Comparison of ENCODE assay signal across 15 cellular contexts in genomic region chr5:59655693-59656309, GRCh38.
DNase-seq lines count a peak whose midpoint lies in the region; ATAC-seq and TF ChIP-seq lines count a peak whose summit lies in the region.
"Had no signal": no experiment of that assay in that cellular context is flagged by ENCODE, and none has a peak within 500 bp of the region (broad histone marks: within the 10 kb centered on the region; RNA-seq: fewer than 3 reads in every experiment).

No MANE protein-coding gene starts in this region.

- H3K4me1 ChIP-seq in H9 (ENCODE audit: insufficient read depth, low read length) (no peaks in the 10 kb centered on the region), MM.1S (ENCODE audit: low read length) (peaks cover 28% of the 10 kb centered on the region), GM23338 (ENCODE audit: insufficient read depth) (no peaks in the 10 kb centered on the region)

- H4K5ac ChIP-seq in H9 (ENCODE audit: insufficient read length, low read depth, low read length), result no peak overlapping the region

- peak overlapping the region; percentile 69 for H3K23ac ChIP-seq in H9 (ENCODE audit: insufficient read length, low read depth, low read length)

- no peak overlapping the region for H3K56ac ChIP-seq in H9 (ENCODE audit: insufficient read length, low read depth, low read length)

- H3K27ac Mint-ChIP-seq in H9, result no peak overlapping the region
- H3K27ac Mint-ChIP-seq in natural killer cell, result peak overlapping the region; percentile 1
- no peak overlapping the region for H3K27ac Mint-ChIP-seq in stimulated activated effector memory CD8-positive, alpha-beta T cell treated with anti-CD3 and anti-CD28 coated beads, Interleukin-12 subunit alpha, Interleukin-12 subunit beta, amount 100 ng/mL, for 72 hours
- H3K27ac Mint-ChIP-seq in GM23338, result no peak overlapping the region

- no peak overlapping the region for H3K4ac ChIP-seq in H9 (ENCODE audit: low read depth, low read length)

- H3K18ac ChIP-seq in H9 (ENCODE audit: insufficient read length, low read depth, low read length), result no peak overlapping the region

- H3K4me3 Mint-ChIP-seq in H9 (no peak overlapping the region; a peak in 1 of 5 replicates), natural killer cell (no peak overlapping the region), GM23338 (no peak overlapping the region)
- no peak overlapping the region for H3K4me3 Mint-ChIP-seq in stimulated activated effector memory CD8-positive, alpha-beta T cell treated with anti-CD3 and anti-CD28 coated beads, Interleukin-12 subunit alpha, Interleukin-12 subunit beta, amount 100 ng/mL, for 72 hours

- TF ChIP-seq CTCF in H9 (conservative IDR thresholded peaks at IDR 0.05), result no peak
- no peak for TF ChIP-seq CTCF in MM.1S (IDR thresholded peaks at IDR 0.05; ENCODE audit: low read length)
- TF ChIP-seq CTCF in natural killer cell (IDR thresholded peaks at IDR 0.05), result no peak
- no peak for TF ChIP-seq CTCF in GM23338 (conservative IDR thresholded peaks at IDR 0.05; ENCODE audit: low read depth in 2 of 2)

- H3K14ac ChIP-seq in H9 (ENCODE audit: insufficient read depth, low read length), result no peak overlapping the region

- H3K36me3 ChIP-seq in MM.1S (replicated peaks; ENCODE audit: insufficient read depth, low read length) (no peaks in the 10 kb centered on the region), GM23338 (ENCODE audit: insufficient read depth) (no peaks in the 10 kb centered on the region)
- H3K36me3 ChIP-seq: MG63, Peyer's patch had no signal

- H3K79me2 ChIP-seq in H9 (ENCODE audit: insufficient read depth, low read length) (no peaks in the 10 kb centered on the region), MM.1S (ENCODE audit: low read length) (no peaks in the 10 kb centered on the region), GM23338 (replicated peaks; ENCODE audit: insufficient read depth) (no peaks in the 10 kb centered on the region)

- no peak overlapping the region for H2BK120ac ChIP-seq in H9 (ENCODE audit: low read depth, low read length, poor library complexity, severe bottlenecking)

- H2BK5ac ChIP-seq in H9 (ENCODE audit: insufficient read length, low read length), result no peak overlapping the region

- DNase-seq in H9 (no peak), MM.1S (no peak), natural killer cell (no peak), iPS-NIHi7 (ENCODE audit: extremely low spot score) (no peak), GM23338 (ENCODE audit: low spot score) (no peak)
- no peak for DNase-seq in stimulated activated effector memory CD8-positive, alpha-beta T cell treated with anti-CD3 and anti-CD28 coated beads, Interleukin-12 subunit alpha, Interleukin-12 subunit beta, amount 100 ng/mL, for 72 hours (ENCODE audit: low spot score in 2 of 2)
- DNase-seq: COR-L47, MG63, NCI-H1092 treated with DMSO at 0.1 percent for 48 hours, NCI-H2081 treated with DMSO at 0.1 percent for 48 hours, NCI-H510A treated with DMSO at 0.1 percent for 48 hours, Peyer's patch had no signal

- H4K8ac ChIP-seq in H9 (replicated peaks; ENCODE audit: insufficient read length, low read depth, low read length), result no peak overlapping the region

- H3K4me3 ChIP-seq in MM.1S (ENCODE audit: low read length) (no peak overlapping the region), GM23338 (no peak overlapping the region)
- H3K4me3 ChIP-seq: MG63, Peyer's patch had no signal

- H2AFZ ChIP-seq in H9 (ENCODE audit: low read length) (no peak overlapping the region), MM.1S (ENCODE audit: low read length) (peak overlapping the region; percentile 29), GM23338 (no peak overlapping the region)

- H3K9me3 Mint-ChIP-seq in H9 (no peaks in the 10 kb centered on the region), natural killer cell (no peaks in the 10 kb centered on the region), GM23338 (no peaks in the 10 kb centered on the region)
- H3K9me3 Mint-ChIP-seq in stimulated activated effector memory CD8-positive, alpha-beta T cell treated with anti-CD3 and anti-CD28 coated beads, Interleukin-12 subunit alpha, Interleukin-12 subunit beta, amount 100 ng/mL, for 72 hours, result peaks cover 3% of the 10 kb centered on the region

- no peaks in the 10 kb centered on the region for H3K9me3 ChIP-seq in H9 (ENCODE audit: control insufficient read depth, low read depth, low read length)
- no peaks in the 10 kb centered on the region for H3K9me3 ChIP-seq in MM.1S (replicated peaks; ENCODE audit: insufficient read depth, low read length)
- H3K9me3 ChIP-seq: MG63, Peyer's patch had no signal

- H3K4me1 Mint-ChIP-seq in H9 (peaks cover 0 to 4% of the 10 kb centered on the region in 2 experiments; a peak in 2 of 4 replicates), natural killer cell (peaks cover 24 to 26% of the 10 kb centered on the region in 2 donors), GM23338 (no peaks in the 10 kb centered on the region)
- no peaks in the 10 kb centered on the region for H3K4me1 Mint-ChIP-seq in stimulated activated effector memory CD8-positive, alpha-beta T cell treated with anti-CD3 and anti-CD28 coated beads, Interleukin-12 subunit alpha, Interleukin-12 subunit beta, amount 100 ng/mL, for 72 hours

- ATAC-seq in natural killer cell (peak in 1 of 3 donors; percentile 20), HG02870 (IDR thresholded peaks at IDR 0.05; ENCODE audit: unreplicated experiment) (no peak), GM23338 (no peak)
- peak; percentile 24 for ATAC-seq in stimulated activated effector memory CD8-positive, alpha-beta T cell treated with anti-CD3 and anti-CD28 coated beads, Interleukin-12 subunit alpha, Interleukin-12 subunit beta, amount 100 ng/mL, for 72 hours
- ATAC-seq: Right ventricle myocardium inferior had no signal

- H3K36me3 Mint-ChIP-seq in H9 (ENCODE audit: insufficient read depth in 1 of 3, low read depth in 3 of 3), result no peaks in the 10 kb centered on the region
- no peaks in the 10 kb centered on the region for H3K36me3 Mint-ChIP-seq in natural killer cell
- H3K36me3 Mint-ChIP-seq in stimulated activated effector memory CD8-positive, alpha-beta T cell treated with anti-CD3 and anti-CD28 coated beads, Interleukin-12 subunit alpha, Interleukin-12 subunit beta, amount 100 ng/mL, for 72 hours, result no peaks in the 10 kb centered on the region
- no peaks in the 10 kb centered on the region for H3K36me3 Mint-ChIP-seq in GM23338 (ENCODE audit: low read depth)

- H3K27ac ChIP-seq in H9 (ENCODE audit: insufficient read length, low read depth, low read length) (no peak overlapping the region), MM.1S (ENCODE audit: low read length) (no peak overlapping the region), GM23338 (ENCODE audit: low read depth) (no peak overlapping the region)
- H3K27ac ChIP-seq: HL-60, Peyer's patch had no signal

- no peak overlapping the region for H3T11ph ChIP-seq in H9 (ENCODE audit: low read length)

- no peak overlapping the region for H3K4me2 ChIP-seq in H9 (ENCODE audit: insufficient read depth, insufficient read length, low read length)
- no peak overlapping the region; the same call in 1 of the 2 replicates for H3K4me2 ChIP-seq in MM.1S (ENCODE audit: low read depth, low read length)
- H3K4me2 ChIP-seq in GM23338, result no peak overlapping the region

- H2BK12ac ChIP-seq in H9 (ENCODE audit: insufficient read length, low read depth, low read length), result no peak overlapping the region

- H3F3A ChIP-seq in MM.1S (ENCODE audit: insufficient read depth, low read length) (0 out of 2 replicates have a peak, but pooled peaks cover 5% of the 10 kb centered on the region), GM23338 (replicated peaks; ENCODE audit: low read depth) (no peaks in the 10 kb centered on the region)

- H3K27me3 Mint-ChIP-seq in H9 (ENCODE audit: low read depth) (no peaks in the 10 kb centered on the region), natural killer cell (ENCODE audit: low read depth in 2 of 2) (no peaks in the 10 kb centered on the region), GM23338 (ENCODE audit: insufficient read depth, low read depth, poor library complexity) (no peaks in the 10 kb centered on the region)

- no peaks in the 10 kb centered on the region for H4K20me1 ChIP-seq in H9 (ENCODE audit: control insufficient read depth, insufficient read depth, insufficient read length)
- no peaks in the 10 kb centered on the region for H4K20me1 ChIP-seq in MM.1S (ENCODE audit: insufficient read depth, low read length)
- H4K20me1 ChIP-seq in GM23338 (replicated peaks; ENCODE audit: insufficient read depth), result no peaks in the 10 kb centered on the region

- no peak overlapping the region for H2BK15ac ChIP-seq in H9 (ENCODE audit: low read depth, low read length)

- H3K9me2 ChIP-seq in MM.1S (replicated peaks; ENCODE audit: insufficient read depth, low read length) (no peaks in the 10 kb centered on the region), GM23338 (ENCODE audit: insufficient read depth) (no peaks in the 10 kb centered on the region)

- no peak overlapping the region for H3K9ac ChIP-seq in H9 (ENCODE audit: extremely low read depth, insufficient read length, low read length)
- no peak overlapping the region for H3K9ac ChIP-seq in MM.1S (ENCODE audit: low read length)

- no peak overlapping the region for H4K91ac ChIP-seq in H9 (ENCODE audit: insufficient read length, low read depth, low read length)

- H2AK5ac ChIP-seq in H9 (ENCODE audit: insufficient read length, low read length), result no peak overlapping the region

- WGBS in H9 (ENCODE audit: extremely low coverage, insufficient read length, low lambda C conversion rate), result no CpG with 5 or more reads among the region's 3 CpGs

- H3K23me2 ChIP-seq in H9 (ENCODE audit: insufficient read length, low read depth, low read length, poor library complexity, severe bottlenecking), result no peaks in the 10 kb centered on the region

- no peaks in the 10 kb centered on the region for H3K27me3 ChIP-seq in H9 (ENCODE audit: insufficient read depth, low read length)
- no peaks in the 10 kb centered on the region for H3K27me3 ChIP-seq in MM.1S (replicated peaks; ENCODE audit: insufficient read depth, low read length)
- H3K27me3 ChIP-seq in GM23338 (ENCODE audit: insufficient read depth), result no peaks in the 10 kb centered on the region
- H3K27me3 ChIP-seq: MG63, Peyer's patch had no signal

- intact Hi-C loops in natural killer cell (cut with micrococcal nuclease), result no loop called here

- no peak overlapping the region for H2BK20ac ChIP-seq in H9 (ENCODE audit: low read depth, low read length, poor library complexity, severe bottlenecking)

- no peaks in the 10 kb centered on the region for H3K79me1 ChIP-seq in H9 (ENCODE audit: insufficient read depth, low read depth, low read length, poor library complexity, severe bottlenecking)

TF ChIP-seq in GM23338, 12 proteins besides CTCF, POLR2A, EP300 and RAD21 (continues in another document):
- no peak for TF ChIP-seq POLR2AphosphoS5 (IDR thresholded peaks at IDR 0.05; ENCODE audit: low read depth)

Comparison
In these comparisons a context has a peak if more than half of its experiments do, and no peak if none do; other contexts are left out.
1. H3K27ac Mint-ChIP-seq: peak in natural killer cell (2 of 2); none in H9 (0 of 3), stimulated activated effector memory CD8-positive, alpha-beta T cell treated with anti-CD3 and anti-CD28 coated beads, Interleukin-12 subunit alpha, Interleukin-12 subunit beta, amount 100 ng/mL, for 72 hours (single experiment) and GM23338 (single experiment).